In the genomic region with DNA sequence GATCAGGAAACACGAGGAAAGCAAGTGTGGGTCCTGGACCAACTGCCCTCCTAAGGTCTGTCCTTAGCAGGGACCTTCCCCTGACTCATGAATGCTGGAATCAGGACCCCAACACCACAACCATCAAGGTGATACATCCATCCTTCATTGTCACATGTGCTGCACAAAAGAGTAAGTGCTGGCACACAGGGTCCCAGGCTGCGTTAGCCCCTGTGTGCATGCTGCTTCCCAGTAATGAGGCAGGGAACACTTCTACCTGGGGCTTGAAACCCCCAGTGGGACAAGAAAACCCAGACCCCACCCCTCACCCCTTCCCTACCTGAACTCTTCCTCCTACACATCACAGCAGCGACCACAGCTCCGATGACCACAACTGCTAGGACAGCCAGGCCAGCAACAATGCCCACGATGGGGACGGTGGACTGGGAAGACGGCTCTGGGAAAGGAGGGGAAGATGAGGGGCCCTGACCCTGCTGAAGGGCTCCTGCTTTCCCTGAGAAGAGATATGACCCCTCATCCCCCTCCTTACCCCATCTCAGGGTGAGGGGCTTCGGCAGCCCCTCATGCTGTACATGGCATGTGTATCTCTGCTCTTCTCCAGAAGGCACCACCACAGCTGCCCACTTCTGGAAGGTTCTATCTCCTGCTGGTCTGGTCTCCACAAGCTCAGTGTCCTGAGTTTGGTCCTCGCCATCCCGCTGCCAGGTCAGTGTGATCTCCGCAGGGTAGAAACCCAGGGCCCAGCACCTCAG, we compare ENCODE assay signal across 9 cellular contexts. TPM values are rescaled to one million over a fixed set of nuclear protein-coding genes. Genes with fewer than 3 reads are reported as not detected.
DNase-seq lines count a peak whose midpoint lies in the region; ATAC-seq and TF ChIP-seq lines count a peak whose summit lies in the region.
"Had no signal": no experiment of that assay in that cellular context is flagged by ENCODE, and none has a peak within 500 bp of the region (broad histone marks: within the 10 kb centered on the region; RNA-seq: fewer than 3 reads in every experiment).

No MANE protein-coding gene starts in this region.

- ATAC-seq in mucosa of descending colon: no peak

- DNase-seq in left ventricle myocardium inferior (no peak), cardiac septum (ENCODE audit: low spot score) (no peak), mucosa of descending colon (peak in 2 of 3 donors; percentile 26 to 44), tibial nerve (ENCODE audit: low spot score in 2 of 2) (no peak), DMS79 (lab: John Stamatoyannopoulos, UW) (no peak), HAP-1 (ENCODE audit: low spot score in 2 of 2) (no peak), GM19240 (ENCODE audit: insufficient read length, low spot score) (no peak)
- peak; percentile 14 for DNase-seq in activated gamma-delta T cell treated with anti-CD3 and anti-CD28 coated beads, Interleukin-2, amount 50 U/mL, for 16 hours (ENCODE audit: low read depth)
- DNase-seq: NCI-H1930 had no signal

- intact Hi-C loops in left ventricle myocardium inferior (cut with micrococcal nuclease) (no loop called here), cardiac septum (cut with DNase I) (loop anchor here (5.0 kb wide), 1 partner anchor 83 kb away; the partner anchor contains the start of gene HLA-C), mucosa of descending colon (cut with DNase I, micrococcal nuclease) (loop anchor here in 1 of 2 donors (10.0 kb wide), 1 partner anchor 80 kb away; the partner anchor contains the start of gene HLA-C)

- TF ChIP-seq POLR2A in tibial nerve (IDR thresholded peaks at IDR 0.05): no peak

- H3K9me3 ChIP-seq in left ventricle myocardium inferior (replicated peaks) (no peaks in the 10 kb centered on the region), mucosa of descending colon (no peaks in the 10 kb centered on the region), tibial nerve (no peaks in the 10 kb centered on the region), HAP-1 (no peaks in the 10 kb centered on the region)

- H3K27ac ChIP-seq in left ventricle myocardium inferior (replicated peaks) (no peak overlapping the region), tibial nerve (peak overlapping the region in 1 of 4 donors; percentile 12)

- TF ChIP-seq EP300 in tibial nerve (IDR thresholded peaks at IDR 0.05): no peak

- H3K4me1 ChIP-seq in left ventricle myocardium inferior (peaks cover 20% of the 10 kb centered on the region), mucosa of descending colon (ENCODE audit: low read depth) (peaks cover 24% of the 10 kb centered on the region), tibial nerve (peaks cover 0 to 15% (median 0%) of the 10 kb centered on the region in 4 donors), HAP-1 (no peaks in the 10 kb centered on the region)

- H3K4me3 ChIP-seq in left ventricle myocardium inferior (peak overlapping the region; percentile 73), mucosa of descending colon (no peak overlapping the region), tibial nerve (peak overlapping the region; percentile 0 to 90 (median 40)), HAP-1 (no peak overlapping the region)

- H3K27me3 ChIP-seq in left ventricle myocardium inferior (ENCODE audit: low read depth): peaks cover 5% of the 10 kb centered on the region
- no peaks in the 10 kb centered on the region for H3K27me3 ChIP-seq in tibial nerve
- 0 out of 2 replicates have a peak, but pooled peaks cover 3% of the 10 kb centered on the region for H3K27me3 ChIP-seq in HAP-1 (ENCODE audit: low read depth)

- peaks cover 19% of the 10 kb centered on the region for H3K36me3 ChIP-seq in left ventricle myocardium inferior
- H3K36me3 ChIP-seq in mucosa of descending colon (ENCODE audit: low read depth): no peaks in the 10 kb centered on the region
- peaks cover 0 to 18% (median 8%) of the 10 kb centered on the region in 3 donors for H3K36me3 ChIP-seq in tibial nerve
- peaks cover 12% of the 10 kb centered on the region for H3K36me3 ChIP-seq in HAP-1 (replicated peaks)

- TF ChIP-seq CTCF in left ventricle myocardium inferior (IDR thresholded peaks at IDR 0.05; ENCODE audit: borderline replicate concordance) (no peak), mucosa of descending colon (IDR thresholded peaks at IDR 0.05) (no peak), tibial nerve (IDR thresholded peaks at IDR 0.05) (no peak)

- WGBS in tibial nerve, 2 donors: 79 to 85% methylated on average over 10 to 11 of the region's 11 CpGs

- in situ Hi-C loops in HAP-1 (cut with MboI; ENCODE audit: low sequenced_read_pairs): loop anchor here (5.0 kb wide), 1 partner anchor 83 kb away; the partner anchor contains the start of gene HLA-C

RNA-seq across cellular contexts. Expression of gene HLA-B, which starts 2.0 kb away (rescaled TPM):
- 400 TPM for total RNA-seq in left ventricle myocardium inferior
- 409 TPM for total RNA-seq in cardiac septum
- 1,000 to 10,000 TPM; 1,294 to 6,470 (median 3,045) TPM for total RNA-seq in mucosa of descending colon
- 100 to 1,000 TPM; 570 to 933 (median 787) TPM for total RNA-seq in tibial nerve

RNA-seq across cellular contexts. Expression of gene MICA, which starts 48.4 kb away (rescaled TPM):
- 9.9 TPM for total RNA-seq in left ventricle myocardium inferior
- 12.7 TPM for total RNA-seq in cardiac septum
- total RNA-seq in mucosa of descending colon: 10 to 100 TPM; 18.1 to 24.2 (median 20.7) TPM
- 10 to 100 TPM; 15.9 to 28.3 (median 23.7) TPM for total RNA-seq in tibial nerve

Comparison
In these comparisons a context has a peak if more than half of its experiments do, and no peak if none do; other contexts are left out.
1. DNase-seq: peak in activated gamma-delta T cell treated with anti-CD3 and anti-CD28 coated beads, Interleukin-2, amount 50 U/mL, for 16 hours (single experiment) and mucosa of descending colon (2 of 3); none in left ventricle myocardium inferior (single experiment), cardiac septum (single experiment), tibial nerve (0 of 2), DMS79 (single experiment), HAP-1 (0 of 2) and GM19240 (single experiment).
2. H3K4me3 ChIP-seq: peak in left ventricle myocardium inferior (single experiment) and tibial nerve (4 of 4); none in mucosa of descending colon (single experiment) and HAP-1 (single experiment).